Comparison of ENCODE assay signal across 4 cellular contexts in the genomic region with DNA sequence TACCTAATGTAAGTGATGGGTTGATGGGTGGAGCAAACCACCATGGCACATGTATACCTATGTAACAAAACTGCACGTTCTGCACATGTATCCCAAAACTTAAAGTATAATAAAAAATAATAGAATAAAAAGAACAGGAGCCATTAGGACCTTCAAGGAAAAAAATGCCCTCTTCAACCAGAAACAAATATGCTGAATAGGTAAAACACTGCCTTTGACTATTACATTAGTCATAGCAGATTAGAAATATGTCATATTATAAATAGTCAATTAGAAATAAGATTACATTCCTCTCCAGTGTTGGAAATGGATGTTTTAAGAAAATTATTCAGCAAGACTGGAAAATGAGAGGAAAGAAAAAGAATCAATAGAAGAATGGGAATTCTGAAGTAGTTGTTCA.
TF ChIP-seq lines count a peak whose summit lies in the region.

No MANE protein-coding gene starts in this region.

TF ChIP-seq in A549, 52 proteins besides CTCF, POLR2A, EP300 and RAD21:
- peak; percentile 15 for TF ChIP-seq MAFK (IDR thresholded peaks at IDR 0.05; ENCODE audit: partially characterized antibody)

TF ChIP-seq in IMR-90, 13 proteins besides CTCF, POLR2A, EP300 and RAD21:
- TF ChIP-seq MAFK (IDR thresholded peaks at IDR 0.05; ENCODE audit: low read depth, low read length): peak; percentile 70
TF ChIP-seq in IMR-90: peak in this region for 1; not testable (repeated sequence) for 12.

TF ChIP-seq in K562, 482 proteins besides CTCF, POLR2A, EP300 and RAD21:
- TF ChIP-seq ZNF316 (IDR thresholded peaks at IDR 0.05): peak; percentile 46; the same call in 1 of the 2 replicates

TF ChIP-seq in HepG2, 621 proteins besides CTCF, POLR2A, EP300 and RAD21:
- TF ChIP-seq MAFK (conservative IDR thresholded peaks at IDR 0.05 in 1 of 2, IDR thresholded peaks at IDR 0.05 in 1 of 2; ENCODE audit: low read length in 2 of 2) (peak; percentile 72 to 84), MAFF (IDR thresholded peaks at IDR 0.05; ENCODE audit: low read depth, low read length) (peak; percentile 72)
